ENCODE assay signal across 18 cellular contexts in genomic region chr7:90701771-90702170, GRCh38.
A peak's percentile ranks its signal among the peaks of the same experiment; 100 is the strongest.
DNase-seq lines count a peak whose midpoint lies in the region; ATAC-seq and TF ChIP-seq lines count a peak whose summit lies in the region.
"Had no signal": no experiment of that assay in that cellular context is flagged by ENCODE, and none has a peak within 500 bp of the region (broad histone marks: within the 10 kb centered on the region; RNA-seq: fewer than 3 reads in every experiment).

No MANE protein-coding gene starts in this region.

- no peak overlapping the region for H3K4me3 Mint-ChIP-seq in activated T-helper 1 cell treated with anti-CD3 and anti-CD28 coated beads, Interleukin-12 subunit alpha, Interleukin-12 subunit beta, Interleukin-2, Interleukin-4 antibody, amounts not matched to agents 30 ng/mL and 10 ng/mL and 1 ng/mL, durations not matched to agents 14 hours and 24 hours and 36 hours
- H3K4me3 Mint-ChIP-seq: T-helper 17 cell had no signal

- no peak overlapping the region for H2BK120ac ChIP-seq in mesendoderm (ENCODE audit: low read depth, low read length)

- H3K56ac ChIP-seq in mesendoderm (ENCODE audit: low read length), result no peak overlapping the region

- H3K9me3 ChIP-seq in SJCRH30 (replicated peaks), result no peaks in the 10 kb centered on the region
- no peaks in the 10 kb centered on the region for H3K9me3 ChIP-seq in suprapubic skin
- H3K9me3 ChIP-seq: MG63, tibial nerve had no signal

- no peaks in the 10 kb centered on the region for H3K4me1 Mint-ChIP-seq in activated T-helper 1 cell treated with anti-CD3 and anti-CD28 coated beads, Interleukin-12 subunit alpha, Interleukin-12 subunit beta, Interleukin-2, Interleukin-4 antibody, amounts not matched to agents 30 ng/mL and 10 ng/mL and 1 ng/mL, durations not matched to agents 14 hours and 24 hours and 36 hours (ENCODE audit: low read depth)
- H3K4me1 Mint-ChIP-seq: T-helper 17 cell had no signal

- TF ChIP-seq POLR2A in suprapubic skin (IDR thresholded peaks at IDR 0.05), result no peak

- no peak for DNase-seq in Right ventricle myocardium inferior (ENCODE audit: missing footprints)
- DNase-seq in cardiac septum (ENCODE audit: low spot score), result no peak
- DNase-seq in fibroblast of the aortic adventitia (ENCODE audit: low read depth), result no peak
- DNase-seq in mesendoderm, result peak; percentile 97
- DNase-seq in SJCRH30, result no peak
- no peak for DNase-seq in activated T-helper 1 cell treated with anti-CD3 and anti-CD28 coated beads, Interleukin-12 subunit alpha, Interleukin-12 subunit beta, Interleukin-2, Interleukin-4 antibody, amounts not matched to agents 30 ng/mL and 10 ng/mL and 1 ng/mL, durations not matched to agents 14 hours and 24 hours and 36 hours (ENCODE audit: low spot score)
- DNase-seq in suprapubic skin (ENCODE audit: low spot score in 2 of 2), result no peak
- no peak for DNase-seq in pons (ENCODE audit: low spot score)
- DNase-seq: 8988T; activated CD4-positive, CD25-positive, alpha-beta regulatory T cell; CD4-positive, CD25-positive, alpha-beta regulatory T cell; MG63; NCI-H1694 treated with DMSO at 0.1 percent for 48 hours; SHP77; T-helper 17 cell had no signal

- no peak overlapping the region for H2BK15ac ChIP-seq in mesendoderm (replicated peaks; ENCODE audit: low read depth)

- no peaks in the 10 kb centered on the region for H3K79me1 ChIP-seq in mesendoderm (ENCODE audit: low read length)

- intact Hi-C loops in Right ventricle myocardium inferior (cut with DNase I), result loop anchor here (10.0 kb wide), 1 partner anchor 333 kb away; no protein-coding TSS in a partner anchor
- intact Hi-C loops in cardiac septum (cut with DNase I), result no loop called here
- intact Hi-C loops in activated T-helper 1 cell treated with anti-CD3 and anti-CD28 coated beads, Interleukin-12 subunit alpha, Interleukin-12 subunit beta, Interleukin-2, Interleukin-4 antibody, amounts not matched to agents 30 ng/mL and 10 ng/mL and 1 ng/mL, durations not matched to agents 14 hours and 24 hours and 36 hours (cut with micrococcal nuclease), result no loop called here

- no peak overlapping the region for H2BK5ac ChIP-seq in mesendoderm (ENCODE audit: low read length)

- H3K4me1 ChIP-seq in mesendoderm (ENCODE audit: control insufficient read depth, low read depth, low read length), result peaks cover 6% of the 10 kb centered on the region
- H3K4me1 ChIP-seq in SJCRH30, result peaks cover 11% of the 10 kb centered on the region
- no peaks in the 10 kb centered on the region for H3K4me1 ChIP-seq in suprapubic skin

- H3K27me3 ChIP-seq in mesendoderm (ENCODE audit: insufficient read depth, low read length, poor library complexity) (no peaks in the 10 kb centered on the region), SJCRH30 (no peaks in the 10 kb centered on the region), suprapubic skin (no peaks in the 10 kb centered on the region)
- H3K27me3 ChIP-seq: cardiac muscle cell, MG63, tibial nerve had no signal

- no CpG with 5 or more reads among the region's 6 CpGs for WGBS in mesendoderm (ENCODE audit: extremely low coverage, insufficient coverage, low lambda C conversion rate)
- 62% methylated on average over 6 of the region's 6 CpGs for WGBS in suprapubic skin

- no peak overlapping the region for H4K8ac ChIP-seq in mesendoderm (ENCODE audit: low read depth, low read length)

- no peak overlapping the region for H3K18ac ChIP-seq in mesendoderm (ENCODE audit: low read length)

- no peaks in the 10 kb centered on the region for H3K36me3 Mint-ChIP-seq in activated T-helper 1 cell treated with anti-CD3 and anti-CD28 coated beads, Interleukin-12 subunit alpha, Interleukin-12 subunit beta, Interleukin-2, Interleukin-4 antibody, amounts not matched to agents 30 ng/mL and 10 ng/mL and 1 ng/mL, durations not matched to agents 14 hours and 24 hours and 36 hours (ENCODE audit: low read depth)
- H3K36me3 Mint-ChIP-seq: CD4-positive, CD25-positive, alpha-beta regulatory T cell had no signal

- no peak overlapping the region for H4K5ac ChIP-seq in mesendoderm (ENCODE audit: low read length)

- peak overlapping the region; percentile 25 for H3K4me3 ChIP-seq in fibroblast of the aortic adventitia (ENCODE audit: low read depth, low read length)
- H3K4me3 ChIP-seq in mesendoderm (ENCODE audit: low read length), result no peak overlapping the region
- H3K4me3 ChIP-seq in SJCRH30, result no peak overlapping the region
- no peak overlapping the region for H3K4me3 ChIP-seq in suprapubic skin
- H3K4me3 ChIP-seq: cardiac muscle cell had no signal

- H3K79me2 ChIP-seq in mesendoderm (ENCODE audit: control insufficient read depth, insufficient read depth, low read length), result no peaks in the 10 kb centered on the region
- H3K79me2 ChIP-seq: parathyroid adenoma had no signal

- no peak overlapping the region for H3K4me2 ChIP-seq in mesendoderm (ENCODE audit: low read length)

- no peak for TF ChIP-seq CTCF in fibroblast of the aortic adventitia (IDR thresholded peaks at IDR 0.05; ENCODE audit: insufficient read depth, low read length)
- no peak for TF ChIP-seq CTCF in suprapubic skin (IDR thresholded peaks at IDR 0.05)

- peak; percentile 38 for ATAC-seq in Right ventricle myocardium inferior
- ATAC-seq: T-helper 17 cell had no signal

- no peak overlapping the region for H2AK5ac ChIP-seq in mesendoderm (ENCODE audit: low read length)

- H3K27ac ChIP-seq in mesendoderm (ENCODE audit: low read depth, low read length) (peak overlapping the region; percentile 22), SJCRH30 (no peak overlapping the region), suprapubic skin (no peak overlapping the region)
- H3K27ac ChIP-seq: cardiac muscle cell, parathyroid adenoma had no signal

- H3K9ac ChIP-seq in mesendoderm (ENCODE audit: low read length), result no peak overlapping the region
- H3K9ac ChIP-seq: parathyroid adenoma had no signal

- H3K23ac ChIP-seq in mesendoderm (ENCODE audit: low read length), result no peak overlapping the region

- H3K27ac Mint-ChIP-seq in activated T-helper 1 cell treated with anti-CD3 and anti-CD28 coated beads, Interleukin-12 subunit alpha, Interleukin-12 subunit beta, Interleukin-2, Interleukin-4 antibody, amounts not matched to agents 30 ng/mL and 10 ng/mL and 1 ng/mL, durations not matched to agents 14 hours and 24 hours and 36 hours, result no peak overlapping the region
- H3K27ac Mint-ChIP-seq: CD4-positive, CD25-positive, alpha-beta regulatory T cell; T-helper 17 cell had no signal

- H3K4ac ChIP-seq in mesendoderm (ENCODE audit: low read depth, low read length), result no peak overlapping the region

- H3K9me3 Mint-ChIP-seq in activated T-helper 1 cell treated with anti-CD3 and anti-CD28 coated beads, Interleukin-12 subunit alpha, Interleukin-12 subunit beta, Interleukin-2, Interleukin-4 antibody, amounts not matched to agents 30 ng/mL and 10 ng/mL and 1 ng/mL, durations not matched to agents 14 hours and 24 hours and 36 hours, result no peaks in the 10 kb centered on the region

- no peaks in the 10 kb centered on the region for H3K36me3 ChIP-seq in mesendoderm (ENCODE audit: control insufficient read depth, insufficient read depth, low read length)
- 0 out of 2 replicates have a peak, but pooled peaks cover 5% of the 10 kb centered on the region for H3K36me3 ChIP-seq in SJCRH30
- H3K36me3 ChIP-seq in suprapubic skin, result no peaks in the 10 kb centered on the region
- H3K36me3 ChIP-seq: cardiac muscle cell, MG63, tibial nerve had no signal

- no peak for TF ChIP-seq EP300 in suprapubic skin (IDR thresholded peaks at IDR 0.05)

- H3K27me3 Mint-ChIP-seq in activated T-helper 1 cell treated with anti-CD3 and anti-CD28 coated beads, Interleukin-12 subunit alpha, Interleukin-12 subunit beta, Interleukin-2, Interleukin-4 antibody, amounts not matched to agents 30 ng/mL and 10 ng/mL and 1 ng/mL, durations not matched to agents 14 hours and 24 hours and 36 hours (ENCODE audit: insufficient read depth), result peaks cover 5% of the 10 kb centered on the region
- H3K27me3 Mint-ChIP-seq: CD4-positive, CD25-positive, alpha-beta regulatory T cell; T-helper 17 cell had no signal
